8 cellular contexts compared by ENCODE assay signal in genomic region chr4:156946508-156947197, GRCh38. TPM values are rescaled to one million over a fixed set of nuclear protein-coding genes. Genes with fewer than 3 reads are reported as not detected.
DNase-seq lines count a peak whose midpoint lies in the region; ATAC-seq, FAIRE-seq and TF ChIP-seq lines count a peak whose summit lies in the region.

No MANE protein-coding gene starts in this region.

- TF ChIP-seq CTCF in IMR-90 (conservative IDR thresholded peaks at IDR 0.05; ENCODE audit: low read depth, low read length) = no peak
- TF ChIP-seq CTCF in cardiac fibroblast (IDR thresholded peaks at IDR 0.05; ENCODE audit: low read depth, low read length) = no peak
- no peak for TF ChIP-seq CTCF in D721Med (IDR thresholded peaks at IDR 0.05; ENCODE audit: insufficient read depth, missing control alignments)

- peak overlapping the region; percentile 31; the same call in 1 of the 2 replicates for H3K56ac ChIP-seq in IMR-90 (ENCODE audit: extremely low read depth, insufficient read depth, low read length)

- peak overlapping the region; percentile 57 for H3K4me2 ChIP-seq in IMR-90 (ENCODE audit: low read depth, low read length)

- peak overlapping the region; percentile 0 to 50; a peak in 2 of 4 replicates for H4K8ac ChIP-seq in IMR-90 (ENCODE audit: low read depth in 2 of 2, low read length in 2 of 2)

- H3K79me2 ChIP-seq in ACC112 (ENCODE audit: control insufficient read depth, insufficient read depth, low read length, unreplicated experiment) = peaks cover 80% of the 10 kb centered on the region

- H3K9me1 ChIP-seq in IMR-90 (ENCODE audit: insufficient read depth, low read length) = peaks cover 12% of the 10 kb centered on the region

- H2BK15ac ChIP-seq in IMR-90 (ENCODE audit: low read depth, low read length) = peak overlapping the region; percentile 4; the same call in 1 of the 3 replicates

- no peaks in the 10 kb centered on the region for H3K36me3 ChIP-seq in ACC112 (ENCODE audit: insufficient read depth, low read length)
- no peaks in the 10 kb centered on the region for H3K36me3 ChIP-seq in IMR-90 (ENCODE audit: control insufficient read depth, insufficient read depth, low read length)
- H3K36me3 ChIP-seq in mesodermal cell (ENCODE audit: control insufficient read depth, insufficient read depth, low read length) = no peaks in the 10 kb centered on the region

- no TSS peak for BruUV-seq in IMR-90 (replicated peaks; lab: Mats Ljungman, UMichigan)

- H3K9ac ChIP-seq in IMR-90 (ENCODE audit: low read depth, low read length) = peak overlapping the region; percentile 41; the same call in 1 of the 2 replicates

- H3K4me1 ChIP-seq in ACC112 (ENCODE audit: control insufficient read depth, insufficient read depth, low read length, unreplicated experiment) (peaks cover 77% of the 10 kb centered on the region), IMR-90 (ENCODE audit: control insufficient read depth, insufficient read depth, low read length) (peaks cover 24% of the 10 kb centered on the region), mesodermal cell (ENCODE audit: control insufficient read depth, insufficient read depth, low read length, poor library complexity, severe bottlenecking) (peaks cover 38% of the 10 kb centered on the region)

- in situ Hi-C loops in IMR-90 (cut with MboI; ENCODE audit: low sequenced_read_pairs) = no loop called here

- H2BK5ac ChIP-seq in IMR-90 (ENCODE audit: low read depth, low read length, poor library complexity, severe bottlenecking) = peak overlapping the region; percentile 93

- H2BK120ac ChIP-seq in IMR-90 (ENCODE audit: low read depth, low read length) = peak overlapping the region; percentile 76

- H2AK5ac ChIP-seq in IMR-90 (ENCODE audit: low read depth, low read length) = peak overlapping the region; percentile 18; the same call in 1 of the 2 replicates

- WGBS in IMR-90 (ENCODE audit: extremely low coverage in 2 of 2, insufficient read length in 1 of 2), 2 experiments = no CpG with 5 or more reads among the region's 5 CpGs
- 80 to 82% methylated on average over 1 to 5 of the region's 5 CpGs for WGBS in mesodermal cell (ENCODE audit: insufficient coverage in 2 of 2), 2 experiments

- H3K79me1 ChIP-seq in IMR-90 (ENCODE audit: low read depth in 1 of 2, low read length in 2 of 2) = peaks cover 7 to 47% of the 10 kb centered on the region in 2 experiments; a peak in 3 of 4 replicates

- H4K20me1 ChIP-seq in IMR-90 (ENCODE audit: insufficient read depth, low read length) = peaks cover 4% of the 10 kb centered on the region; the same call in 1 of the 2 replicates

- CTCF ChIA-PET in IMR-90 (lab: Yijun Ruan, JAX) = interaction anchor here (0.6 kb wide), 1 partner anchor 56 kb away, joined by 6 read pairs; no protein-coding TSS in a partner anchor

- dilution Hi-C loops in IMR-90 (cut with HindIII; ENCODE audit: low sequenced_read_pairs, unreplicated experiment) = no loop called here

- H3K9me3 ChIP-seq in IMR-90 (ENCODE audit: control insufficient read depth, insufficient read depth, low read length) (no peaks in the 10 kb centered on the region), mesodermal cell (ENCODE audit: control insufficient read depth, low read length) (no peaks in the 10 kb centered on the region)

- peak overlapping the region; percentile 74 for H3K23ac ChIP-seq in IMR-90 (ENCODE audit: low read depth, low read length)

- H3K14ac ChIP-seq in IMR-90 (replicated peaks; ENCODE audit: low read depth, low read length) = peak overlapping the region; percentile 86

- H4K91ac ChIP-seq in IMR-90 (ENCODE audit: insufficient read depth, low read depth, low read length) = peak overlapping the region; percentile 30; the same call in 1 of the 2 replicates

- H3K4me3 ChIP-seq in ACC112 (ENCODE audit: low read depth, low read length) = peak overlapping the region; percentile 68
- H3K4me3 ChIP-seq in IMR-90 (ENCODE audit: insufficient read depth, low read depth, low read length) = no peak overlapping the region
- no peak overlapping the region for H3K4me3 ChIP-seq in cardiac fibroblast (replicated peaks in 1 of 2; ENCODE audit: low read depth in 2 of 2, low read length in 2 of 2)
- no peak overlapping the region for H3K4me3 ChIP-seq in mesodermal cell (ENCODE audit: extremely low read depth, insufficient read depth, low read length, poor library complexity, severe bottlenecking)

- TF ChIP-seq RAD21 in IMR-90 (IDR thresholded peaks at IDR 0.05; ENCODE audit: low read length) = no peak

- intact Hi-C loops in IMR-90 (cut with micrococcal nuclease) = loop anchor here (5.0 kb wide), 1 partner anchor 169 kb away; no protein-coding TSS in a partner anchor

- peak overlapping the region; percentile 78 for H2BK20ac ChIP-seq in IMR-90 (ENCODE audit: low read depth, low read length)

- DNase-seq in IMR-90 = peak; percentile 99
- peak; percentile 83 to 99 for DNase-seq in cardiac fibroblast (ENCODE audit: low read depth in 2 of 2)
- no peak for DNase-seq in NCI-H345 (lab: John Stamatoyannopoulos, UW)
- no peak for DNase-seq in D721Med (ENCODE audit: insufficient read length, low spot score)
- no peak for DNase-seq in stimulated activated naive CD4-positive, alpha-beta T cell treated with Interleukin-2 at 50 U/mL for 16 hours (lab: John Stamatoyannopoulos, UW)
- no peak for DNase-seq in NCI-H2081 treated with DMSO at 0.1 percent for 48 hours (lab: John Stamatoyannopoulos, UW)

- peak; percentile 63 for ATAC-seq in IMR-90 (ENCODE audit: low read depth)

- H3K4ac ChIP-seq in IMR-90 (ENCODE audit: low read depth, low read length) = peak overlapping the region; percentile 78

- H2AFZ ChIP-seq in ACC112 (ENCODE audit: low read length, unreplicated experiment) (no peak overlapping the region), IMR-90 (replicated peaks; ENCODE audit: low read length, poor library complexity) (no peak overlapping the region)

- H3K18ac ChIP-seq in IMR-90 (ENCODE audit: low read depth, low read length) = peak overlapping the region; percentile 64

- TF ChIP-seq POLR2A in IMR-90 (IDR thresholded peaks at IDR 0.05; ENCODE audit: low read depth, low read length) = no peak

- POLR2A ChIA-PET in IMR-90 (lab: Charles Lee; ENCODE audit: unreplicated experiment) = interaction anchor here (0.8 kb wide), 1 partner anchor 22 kb away, joined by 3 read pairs; no protein-coding TSS in a partner anchor

- H2AK9ac ChIP-seq in IMR-90 (replicated peaks; ENCODE audit: low read depth, low read length, poor library complexity) = no peak overlapping the region

- peak overlapping the region; percentile 79 for H4K5ac ChIP-seq in IMR-90 (ENCODE audit: low read depth, low read length)

- FAIRE-seq in D721Med (lab: Jason Lieb, UNC) = no peak

- H3K27me3 ChIP-seq in ACC112 (ENCODE audit: insufficient read depth, low read length) (no peaks in the 10 kb centered on the region), IMR-90 (ENCODE audit: control insufficient read depth, insufficient read depth, low read length) (no peaks in the 10 kb centered on the region)

- H3K27ac ChIP-seq in ACC112 (ENCODE audit: low read depth, low read length) (peak overlapping the region; percentile 97), IMR-90 (ENCODE audit: insufficient read depth, low read length) (peak overlapping the region; percentile 65), mesodermal cell (ENCODE audit: low read depth, low read length, severe bottlenecking) (peak overlapping the region; percentile 60)

TF ChIP-seq in IMR-90, 13 proteins besides CTCF, POLR2A, EP300 and RAD21:
- TF ChIP-seq USF2 (IDR thresholded peaks at IDR 0.05; ENCODE audit: low read depth, low read length) (no peak), CHD1 (IDR thresholded peaks at IDR 0.05; ENCODE audit: low read depth, low read length) (no peak), RCOR1 (IDR thresholded peaks at IDR 0.05; ENCODE audit: insufficient replicate concordance, low read length) (peak; percentile 24), BHLHE40 (IDR thresholded peaks at IDR 0.05; ENCODE audit: low read depth, low read length) (peak; percentile 39; the same call in 1 of the 2 replicates), MAFK (IDR thresholded peaks at IDR 0.05; ENCODE audit: low read depth, low read length) (peak; percentile 61), NFE2L2 (IDR thresholded peaks at IDR 0.05; ENCODE audit: low read depth, low read length) (peak; percentile 68), FOS (IDR thresholded peaks at IDR 0.05; ENCODE audit: low read depth, low read length) (peak; percentile 82), MAZ (IDR thresholded peaks at IDR 0.05; ENCODE audit: borderline replicate concordance, low read depth, low read length) (peak; percentile 23; the same call in 1 of the 2 replicates), CEBPB (IDR thresholded peaks at IDR 0.05; ENCODE audit: low read depth, low read length) (peak; percentile 34; the same call in 1 of the 2 replicates)

RNA-seq across cellular contexts. Expression of gene PDGFC, which starts 24.9 kb away (rescaled TPM):
- 90.7 and 105 TPM in 2 replicates for total RNA-seq in IMR-90 (2012; rRNA removed)
- 15.6 and 19.8 TPM in 2 replicates for polyA plus RNA-seq in IMR-90 (2012; rRNA removed)
- polyA plus RNA-seq in IMR-90 (2012; cell fraction: cytosol; rRNA removed) = 4.4 and 11.0 TPM in 2 replicates
- polyA plus RNA-seq in IMR-90 (2012; cell fraction: nucleus; rRNA removed; ENCODE audit: low replicate concordance) = 13.5 and 32.1 TPM in 2 replicates
- polyA plus RNA-seq in mesodermal cell (2013, experiment 1 of 2) = 15.1 TPM
- 15.7 TPM for polyA plus RNA-seq in mesodermal cell (2013, experiment 2 of 2)

Comparison
In these comparisons a context has a peak if more than half of its experiments do, and no peak if none do; other contexts are left out.
1. DNase-seq: peak in IMR-90 (single experiment) and cardiac fibroblast (2 of 2); none in NCI-H345 (single experiment), D721Med (single experiment), stimulated activated naive CD4-positive, alpha-beta T cell treated with Interleukin-2 at 50 U/mL for 16 hours (single experiment) and NCI-H2081 treated with DMSO at 0.1 percent for 48 hours (single experiment).
2. Peak in every context shown above with its lines, with median percentiles within 50 percentile points of each other: H3K27ac ChIP-seq.